ENCODE assay signal across 8 cellular contexts in the genomic region with DNA sequence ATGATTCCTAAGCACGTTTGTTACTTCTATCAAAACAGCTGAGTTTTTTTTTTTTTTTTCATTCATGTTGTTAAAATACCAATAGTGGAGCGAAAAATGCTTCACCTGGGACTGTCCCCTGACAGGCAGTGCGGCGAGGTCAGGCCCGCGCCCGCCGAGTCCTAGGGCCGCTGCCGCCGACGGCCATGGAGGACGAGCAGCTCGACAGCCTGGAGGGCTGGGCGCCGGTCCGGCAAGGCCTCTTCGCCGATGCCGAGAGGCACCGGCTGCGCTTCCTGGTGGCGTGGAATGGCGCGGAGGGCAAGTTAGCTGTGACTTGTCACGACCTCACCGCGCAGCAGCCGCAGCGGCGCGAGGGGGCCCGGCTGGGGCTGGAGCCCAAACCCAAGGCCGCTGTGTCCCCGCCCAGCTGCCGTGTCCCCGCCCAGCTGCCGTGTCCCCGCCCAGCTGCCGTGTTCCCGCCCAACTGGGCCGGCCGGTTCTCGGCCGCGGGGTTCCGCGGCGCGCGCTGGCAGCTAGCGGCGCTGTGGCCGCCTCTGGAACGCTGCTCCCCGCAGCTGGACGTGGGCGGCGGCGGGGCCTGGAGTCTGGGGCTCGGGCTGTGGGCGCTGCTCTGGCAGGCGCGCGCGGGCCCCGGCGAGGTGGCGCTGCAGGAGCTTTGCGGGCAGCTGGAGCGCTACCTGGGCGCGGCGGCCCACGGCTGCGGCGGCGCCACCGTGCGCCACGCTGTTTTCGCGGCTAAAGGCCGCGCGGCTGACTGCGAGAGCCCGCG. TPM values are rescaled to one million over a fixed set of nuclear protein-coding genes. Genes with fewer than 3 reads are reported as not detected.
DNase-seq lines count a peak whose midpoint lies in the region; ATAC-seq and TF ChIP-seq lines count a peak whose summit lies in the region.
"Not testable (repeated sequence)": the region's sequence is repeated elsewhere in the genome, so short reads cannot be mapped to it uniquely, and the experiment has no call there.

No MANE protein-coding gene starts in this region.

- not testable (repeated sequence) for H3K27ac ChIP-seq in A673 (ENCODE audit: low read depth, low read length, poor library complexity, severe bottlenecking); OCI-LY7 (ENCODE audit: low read depth, low read length, poor library complexity, severe bottlenecking)

- H3K79me2 ChIP-seq in OCI-LY7 (ENCODE audit: insufficient read depth, low read depth, low read length): not testable (repeated sequence)

- H3K9me3 ChIP-seq in A673 (ENCODE audit: low read depth, low read length, poor library complexity, severe bottlenecking); OCI-LY7 (ENCODE audit: low read length): not testable (repeated sequence)

- not testable (repeated sequence) for H3K4me2 ChIP-seq in OCI-LY7 (ENCODE audit: low read length)

- H3K4me1 Mint-ChIP-seq in effector memory CD8-positive, alpha-beta T cell (ENCODE audit: low read depth in 2 of 2); naive thymus-derived CD8-positive, alpha-beta T cell: not testable (repeated sequence)

- not testable (repeated sequence) for H3K9me2 ChIP-seq in OCI-LY7 (ENCODE audit: insufficient read depth, low read length)

- not testable (repeated sequence) for H3K27ac Mint-ChIP-seq in effector memory CD8-positive, alpha-beta T cell; naive thymus-derived CD8-positive, alpha-beta T cell

- POLR2A ChIA-PET in A673 (lab: Charles Lee; ENCODE audit: low non-redundant PET); OCI-LY7 (lab: Charles Lee); naive thymus-derived CD8-positive, alpha-beta T cell (lab: Charles Lee): not testable (repeated sequence)

- not testable (repeated sequence) for H3K9me3 Mint-ChIP-seq in effector memory CD8-positive, alpha-beta T cell; naive thymus-derived CD8-positive, alpha-beta T cell

- H3K27me3 ChIP-seq in A673 (replicated peaks; ENCODE audit: insufficient read depth, low read depth, low read length, poor library complexity): not testable (repeated sequence)

- ATAC-seq in GM19351 (IDR thresholded peaks at IDR 0.05; ENCODE audit: unreplicated experiment) (peak; percentile 72), HG02870 (IDR thresholded peaks at IDR 0.05; ENCODE audit: unreplicated experiment) (peak; percentile 81)
- ATAC-seq in effector memory CD8-positive, alpha-beta T cell (replicated peaks): peak; percentile 88
- ATAC-seq in naive thymus-derived CD8-positive, alpha-beta T cell: peak; percentile 79 to 86

- not testable (repeated sequence) for H3K36me3 Mint-ChIP-seq in effector memory CD8-positive, alpha-beta T cell (ENCODE audit: insufficient read depth); naive thymus-derived CD8-positive, alpha-beta T cell

- TF ChIP-seq CTCF in A673 (conservative IDR thresholded peaks at IDR 0.05; ENCODE audit: low read depth, low read length); OCI-LY7 (conservative IDR thresholded peaks at IDR 0.05; ENCODE audit: low read length): not testable (repeated sequence)

- H3K4me3 ChIP-seq in A673 (ENCODE audit: low read depth, low read length, poor library complexity, severe bottlenecking) (peak overlapping the region; percentile 28), OCI-LY7 (ENCODE audit: low read depth, low read length, poor library complexity, severe bottlenecking) (peak overlapping the region; percentile 48)

- not testable (repeated sequence) for DNase-seq in A673 (ENCODE audit: low spot score); OCI-LY7 (ENCODE audit: low spot score)
- peak; percentile 37 for DNase-seq in activated T-cell treated with anti-CD3 and anti-CD28 coated beads for 1 hour (ENCODE audit: low read depth)
- peak; percentile 53 to 65 (median 57) for DNase-seq in effector memory CD8-positive, alpha-beta T cell
- peak; percentile 14 to 78 (median 61) for DNase-seq in naive thymus-derived CD8-positive, alpha-beta T cell
- peak; percentile 2 to 44 (median 29) for DNase-seq in stimulated activated CD4-positive, alpha-beta T cell treated with anti-CD3 and anti-CD28 coated beads, TNF-alpha, amount 100 ng/mL, for 4 hours (ENCODE audit: low read depth in 3 of 3)

- H4K20me1 ChIP-seq in OCI-LY7 (ENCODE audit: insufficient read depth, low read length): not testable (repeated sequence)

- H3K36me3 ChIP-seq in A673 (ENCODE audit: insufficient read depth, low read length, poor library complexity, severe bottlenecking); OCI-LY7 (ENCODE audit: insufficient read depth, low read length): not testable (repeated sequence)

- CTCF ChIA-PET in A673 (lab: Charles Lee); OCI-LY7 (lab: Charles Lee; ENCODE audit: unreplicated experiment): not testable (repeated sequence)

- not testable (repeated sequence) for H3K27me3 Mint-ChIP-seq in effector memory CD8-positive, alpha-beta T cell; naive thymus-derived CD8-positive, alpha-beta T cell

- intact Hi-C loops in A673 (cut with micrococcal nuclease; ENCODE audit: unreplicated experiment); OCI-LY7 (cut with micrococcal nuclease; ENCODE audit: unreplicated experiment): not testable (repeated sequence)

- H3K4me1 ChIP-seq in A673 (ENCODE audit: insufficient read depth, low read length, poor library complexity, severe bottlenecking); OCI-LY7 (ENCODE audit: insufficient read depth, low read length, poor library complexity, severe bottlenecking): not testable (repeated sequence)

- H3K4me3 Mint-ChIP-seq in effector memory CD8-positive, alpha-beta T cell; naive thymus-derived CD8-positive, alpha-beta T cell: not testable (repeated sequence)

- BruUV-seq in A673 (replicated peaks; lab: Mats Ljungman, UMichigan); OCI-LY7 (replicated peaks; lab: Mats Ljungman, UMichigan): not testable (repeated sequence)

- not testable (repeated sequence) for H2AFZ ChIP-seq in OCI-LY7 (ENCODE audit: low read length)

RNA-seq across cellular contexts. Expression of gene GOLGA8R, which starts 56.7 kb away (rescaled TPM):
- 0.90 and 1.2 TPM in 2 replicates for total RNA-seq in A673 (2021)
- total RNA-seq in OCI-LY7 (2014; rRNA removed; shearing (Covaris generic)): 0.15 TPM in 1 of 2 replicates, not detected in the other
- total RNA-seq in OCI-LY7 (2022): 0.74 and 0.76 TPM in 2 replicates
- 1 to 10 TPM; 5.8 to 6.9 TPM for total RNA-seq in naive thymus-derived CD8-positive, alpha-beta T cell
- polyA plus RNA-seq in naive thymus-derived CD8-positive, alpha-beta T cell: not detected
